In genomic region chr7:130409722-130410072, GRCh38 we compare ENCODE assay signal across 28 cellular contexts. TPM values are rescaled to one million over a fixed set of nuclear protein-coding genes. Genes with fewer than 3 reads are reported as not detected.
DNase-seq lines count a peak whose midpoint lies in the region; ATAC-seq and TF ChIP-seq lines count a peak whose summit lies in the region.
"Had no signal": no experiment of that assay in that cellular context is flagged by ENCODE, and none has a peak within 500 bp of the region (broad histone marks: within the 10 kb centered on the region; RNA-seq: fewer than 3 reads in every experiment).

No MANE protein-coding gene starts in this region.

- no peak for TF ChIP-seq CTCF in cardiac muscle cell (IDR thresholded peaks at IDR 0.05; ENCODE audit: low read depth, low read length)
- no peak for TF ChIP-seq CTCF in hepatocyte (IDR thresholded peaks at IDR 0.05; ENCODE audit: poor library complexity)
- TF ChIP-seq CTCF in neural cell (IDR thresholded peaks at IDR 0.05; ENCODE audit: poor library complexity, severe bottlenecking) = no peak

- H3K9me3 ChIP-seq in cardiac muscle cell (ENCODE audit: low read depth) (no peaks in the 10 kb centered on the region), right cardiac atrium (ENCODE audit: control insufficient read depth, low read length) (no peaks in the 10 kb centered on the region), hepatocyte (ENCODE audit: low read depth) (no peaks in the 10 kb centered on the region), neural cell (ENCODE audit: low read length) (no peaks in the 10 kb centered on the region)
- H3K9me3 ChIP-seq: right lobe of liver, uterus had no signal

- 81% methylated on average over 4 of the region's 4 CpGs for WGBS in right cardiac atrium
- WGBS in hepatocyte (ENCODE audit: low lambda C conversion rate, missing lambda C conversion rate) = 61% methylated on average over 4 of the region's 4 CpGs

- TF ChIP-seq EP300 in neural cell (conservative IDR thresholded peaks at IDR 0.05; ENCODE audit: poor library complexity, severe bottlenecking) = no peak

- peak overlapping the region; percentile 16 for H3K4me2 ChIP-seq in hepatocyte
- H3K4me2 ChIP-seq in neural cell (ENCODE audit: low read length) = no peak overlapping the region

- no peaks in the 10 kb centered on the region for H3K79me2 ChIP-seq in hepatocyte
- no peaks in the 10 kb centered on the region for H3K79me2 ChIP-seq in neural cell (replicated peaks; ENCODE audit: insufficient read depth, low read length)

- no peak for TF ChIP-seq RAD21 in neural cell (conservative IDR thresholded peaks at IDR 0.05)

- H3K36me3 ChIP-seq in cardiac muscle cell (no peaks in the 10 kb centered on the region), hepatocyte (replicated peaks; ENCODE audit: insufficient read depth, low read depth) (no peaks in the 10 kb centered on the region), neural cell (ENCODE audit: insufficient read depth, low read length) (no peaks in the 10 kb centered on the region)
- H3K36me3 ChIP-seq: right lobe of liver, uterus had no signal

- H4K20me1 ChIP-seq in hepatocyte (ENCODE audit: insufficient read depth, poor library complexity, severe bottlenecking) = no peaks in the 10 kb centered on the region
- no peaks in the 10 kb centered on the region for H4K20me1 ChIP-seq in neural cell (ENCODE audit: insufficient read depth)

- intact Hi-C loops in right cardiac atrium (cut with DNase I) (no loop called here), posterior cingulate gyrus (cut with DNase I) (no loop called here)

- H3K27me3 ChIP-seq in cardiac muscle cell (no peaks in the 10 kb centered on the region), right cardiac atrium (ENCODE audit: control insufficient read depth, insufficient read depth) (no peaks in the 10 kb centered on the region), hepatocyte (no peaks in the 10 kb centered on the region), neural cell (ENCODE audit: insufficient read depth, low read depth, low read length) (no peaks in the 10 kb centered on the region)
- H3K27me3 ChIP-seq: right lobe of liver, uterus had no signal

- DNase-seq in cardiac muscle cell (ENCODE audit: low read depth in 1 of 2, low spot score in 1 of 2) = no peak
- DNase-seq in right cardiac atrium = no peak
- no peak for DNase-seq in hepatocyte (ENCODE audit: low spot score)
- DNase-seq in posterior cingulate gyrus = no peak
- no peak for DNase-seq in AML-193 (lab: John Stamatoyannopoulos, UW)
- no peak for DNase-seq in activated CD8-positive, alpha-beta memory T cell treated with anti-CD3 and anti-CD28 coated beads for 24 hours
- DNase-seq: 8988T; activated CD4-positive, CD25-positive, alpha-beta regulatory T cell; activated naive CD4-positive, alpha-beta T cell treated with anti-CD3 and anti-CD28 coated beads, Interleukin-2, amount 50 U/mL, for 16 hours; CD4-positive, CD25-positive, alpha-beta regulatory T cell; cerebellar nuclear complex; left ventricle myocardium superior; midbrain; natural killer cell; NCI-H1048; NK-92 treated with Interleukin-12 subunit alpha and Interleukin-12 subunit beta, amount 100 ng/mL, for 24 hours; right lobe of liver; Right ventricle myocardium superior; stimulated activated naive CD4-positive, alpha-beta T cell; uterus had no signal

- H2AFZ ChIP-seq in hepatocyte (no peak overlapping the region), neural cell (ENCODE audit: low read depth, low read length) (no peak overlapping the region)

- no peaks in the 10 kb centered on the region for H3K9me2 ChIP-seq in hepatocyte (replicated peaks; ENCODE audit: insufficient read depth)
- no peaks in the 10 kb centered on the region for H3K9me2 ChIP-seq in neural cell (ENCODE audit: insufficient read depth, low read length)

- H3K4me3 ChIP-seq in cardiac muscle cell = no peak overlapping the region
- no peak overlapping the region for H3K4me3 ChIP-seq in right cardiac atrium (ENCODE audit: low read length)
- no peak overlapping the region for H3K4me3 ChIP-seq in hepatocyte
- no peak overlapping the region for H3K4me3 ChIP-seq in neural cell (ENCODE audit: low read length)
- H3K4me3 ChIP-seq: GM12878, right lobe of liver, uterus had no signal

- H3K4me1 ChIP-seq in cardiac muscle cell (ENCODE audit: low read depth) (peaks cover 19% of the 10 kb centered on the region), right cardiac atrium (ENCODE audit: control insufficient read depth, insufficient read depth, low read length) (no peaks in the 10 kb centered on the region), hepatocyte (ENCODE audit: insufficient read depth) (peaks cover 28% of the 10 kb centered on the region)
- H3K4me1 ChIP-seq: right lobe of liver, uterus had no signal

- peak overlapping the region; percentile 46 for H3K27ac ChIP-seq in cardiac muscle cell
- no peak overlapping the region for H3K27ac ChIP-seq in right cardiac atrium (ENCODE audit: low read length)
- H3K27ac ChIP-seq in hepatocyte = peak overlapping the region; percentile 29
- peak overlapping the region; percentile 68 for H3K27ac ChIP-seq in neural cell (ENCODE audit: low read length)
- H3K27ac ChIP-seq: right lobe of liver, uterus had no signal

- H3K9ac ChIP-seq in neural cell (ENCODE audit: low read length) = no peak overlapping the region

- peaks cover 7% of the 10 kb centered on the region for H3F3A ChIP-seq in neural cell (ENCODE audit: insufficient read depth, low read length, poor library complexity, severe bottlenecking)

- ATAC-seq in right cardiac atrium = no peak
- no peak for ATAC-seq in HG03039 (IDR thresholded peaks at IDR 0.05; ENCODE audit: unreplicated experiment)
- ATAC-seq: GM12878, left ventricle myocardium superior, natural killer cell, right lobe of liver had no signal

TF ChIP-seq in neural cell, 6 proteins besides CTCF, POLR2A, EP300 and RAD21:
- TF ChIP-seq EZH2 (IDR thresholded peaks at IDR 0.05; ENCODE audit: borderline replicate concordance, insufficient read depth, low read length, poor library complexity, severe bottlenecking) (no peak), SMC3 (conservative IDR thresholded peaks at IDR 0.05; ENCODE audit: poor library complexity) (no peak), TAF1 (IDR thresholded peaks at IDR 0.05; ENCODE audit: low read depth) (no peak), POLR2AphosphoS5 (IDR thresholded peaks at IDR 0.05) (no peak), REST (IDR thresholded peaks at IDR 0.05; ENCODE audit: borderline replicate concordance) (no peak), MXI1 (conservative IDR thresholded peaks at IDR 0.05; ENCODE audit: poor library complexity, severe bottlenecking) (no peak)

RNA-seq across cellular contexts. Expression of gene CPA1, which starts 29.4 kb away (rescaled TPM):
- total RNA-seq in cardiac muscle cell (3.3 and 4.3 TPM in 2 replicates), right cardiac atrium (1 to 10 TPM in 1 of 4 donors, not detected in 3; 1.0 TPM), hepatocyte (3.4 and 3.8 TPM in 2 replicates)
- polyA plus RNA-seq in cardiac muscle cell (3.5 and 6.2 TPM in 2 replicates), right cardiac atrium (0.36 TPM), hepatocyte (4.4 and 5.8 TPM in 2 replicates), neural cell (not detected in 2 replicates)
- not detected in 2 replicates for polyA minus RNA-seq in neural cell
- total RNA-seq: activated T-helper 1 cell treated with anti-CD3 and anti-CD28 coated beads, Interleukin-12 subunit alpha, Interleukin-12 subunit beta, Interleukin-2, Interleukin-4 antibody, amounts not matched to agents 30 ng/mL and 10 ng/mL and 1 ng/mL, durations not matched to agents 14 hours and 24 hours and 36 hours; CD4-positive, CD25-positive, alpha-beta regulatory T cell; Daoy; H1; left ventricle myocardium superior; natural killer cell; right lobe of liver; Right ventricle myocardium superior; temporal lobe had no signal
- polyA plus RNA-seq: GM12878, H1, IgD-negative memory B cell had no signal

RNA-seq across cellular contexts. Expression of gene CEP41, which starts 31.1 kb away (rescaled TPM):
- 8.0 and 10.7 TPM in 2 replicates for total RNA-seq in cardiac muscle cell
- 27.4 and 48.8 TPM in 2 replicates for polyA plus RNA-seq in cardiac muscle cell
- 1 to 10 TPM; 5.6 to 7.5 (median 6.3) TPM for total RNA-seq in right cardiac atrium
- 3.0 TPM for polyA plus RNA-seq in right cardiac atrium
- 5.5 and 11.4 TPM in 2 replicates for total RNA-seq in hepatocyte
- polyA plus RNA-seq in hepatocyte = 17.2 and 17.8 TPM in 2 replicates
- polyA plus RNA-seq in neural cell = 47.0 and 47.5 TPM in 2 replicates
- polyA minus RNA-seq in neural cell = 44.6 and 49.2 TPM in 2 replicates
